ENCODE assay signal across 8 cellular contexts in the genomic region with DNA sequence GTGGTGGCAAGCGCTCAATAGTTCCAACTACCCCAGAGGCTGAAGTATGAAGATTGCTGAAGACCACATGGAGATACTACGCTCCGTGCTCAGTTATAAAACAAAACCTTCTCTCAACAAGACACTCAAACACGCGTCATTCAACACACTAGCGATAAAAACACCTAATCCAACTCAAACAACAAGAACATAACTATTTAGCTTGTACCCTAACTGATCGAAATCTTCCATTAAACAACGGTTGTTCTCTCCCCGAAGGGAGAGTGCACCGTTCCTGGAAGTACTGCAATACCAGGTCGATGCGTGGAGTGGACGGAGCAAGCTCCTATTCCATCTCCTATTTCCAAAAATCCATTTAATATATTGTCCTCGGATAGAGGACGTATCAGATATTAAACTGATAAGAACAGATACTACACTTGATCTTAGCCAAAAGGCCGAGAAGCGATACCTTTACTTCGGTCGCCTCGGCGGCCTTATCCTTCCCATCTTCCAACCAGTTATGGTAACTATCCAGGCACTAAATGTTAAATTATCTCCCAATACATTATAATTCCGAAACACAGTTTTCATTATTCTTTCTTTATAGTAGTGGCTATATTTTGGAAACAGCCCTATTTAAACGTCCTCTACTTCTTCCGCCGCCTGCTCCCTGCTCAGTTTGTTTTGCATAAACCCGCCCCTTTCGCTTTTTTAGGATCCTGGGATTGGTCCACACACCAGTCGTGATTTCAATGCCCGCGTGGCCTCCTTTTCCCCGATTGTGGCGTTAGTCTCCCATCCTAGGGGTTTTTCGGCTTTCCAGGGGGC. TPM values are rescaled to one million over a fixed set of nuclear protein-coding genes. Genes with fewer than 3 reads are reported as not detected.
DNase-seq lines count a peak whose midpoint lies in the region; ATAC-seq and TF ChIP-seq lines count a peak whose summit lies in the region.

No MANE protein-coding gene starts in this region.

- H3K4me3 ChIP-seq in choroid plexus epithelial cell (ENCODE audit: low read depth, low read length) (peak overlapping the region; percentile 57), kidney epithelial cell (ENCODE audit: low read depth, low read length) (peak overlapping the region; percentile 25)

- peak; percentile 51 for ATAC-seq in GM19023 (IDR thresholded peaks at IDR 0.05; ENCODE audit: unreplicated experiment)
- ATAC-seq in HG03175 (IDR thresholded peaks at IDR 0.05; ENCODE audit: unreplicated experiment), result peak; percentile 62

- no peaks in the 10 kb centered on the region for H3K27me3 ChIP-seq in kidney epithelial cell (ENCODE audit: control insufficient read depth, insufficient read depth, low read length)

- DNase-seq in AG20443 (ENCODE audit: low spot score) (peak; percentile 94), NCI-H226 (peak; percentile 99), choroid plexus epithelial cell (ENCODE audit: low read depth) (peak; percentile 100), kidney epithelial cell (ENCODE audit: low read depth) (peak; percentile 99)
- peak; percentile 75 for DNase-seq in activated CD4-positive, CD25-positive, alpha-beta regulatory T cell treated with anti-CD3 and anti-CD28 coated beads, Interleukin-2, amount 50 U/mL, for 16 hours (ENCODE audit: low read depth, low spot score)
- DNase-seq in stimulated activated CD4-positive, alpha-beta T cell treated with anti-CD3 and anti-CD28 coated beads, Interleukin-15, amount 100 ng/mL, for 48 hours (ENCODE audit: low read depth in 2 of 2), result peak; percentile 78 to 80

- TF ChIP-seq CTCF in choroid plexus epithelial cell (conservative IDR thresholded peaks at IDR 0.05; ENCODE audit: low read depth, low read length), result no peak
- TF ChIP-seq CTCF in kidney epithelial cell (IDR thresholded peaks at IDR 0.05; ENCODE audit: insufficient read depth, low read length, poor library complexity, severe bottlenecking), result no peak

- no peaks in the 10 kb centered on the region for H3K36me3 ChIP-seq in kidney epithelial cell (ENCODE audit: control insufficient read depth, insufficient read depth, low read length)

RNA-seq across cellular contexts. Expression of a gene that starts 2.2 kb away (rescaled TPM):
- 90.2 and 92.8 TPM in 2 replicates for total RNA-seq in kidney epithelial cell

RNA-seq across cellular contexts. Expression of a gene that starts 8.9 kb away (rescaled TPM):
- total RNA-seq in kidney epithelial cell, result not detected in 2 replicates

RNA-seq across cellular contexts. Expression of a gene that starts 9.7 kb away (rescaled TPM):
- 30.2 and 34.3 TPM in 2 replicates for total RNA-seq in kidney epithelial cell

RNA-seq across cellular contexts. Expression of a gene that starts 36.3 kb away (rescaled TPM):
- total RNA-seq in kidney epithelial cell, result 40.9 and 41.4 TPM in 2 replicates

RNA-seq across cellular contexts. Expression of a gene that starts 39.1 kb away (rescaled TPM):
- 441 and 475 TPM in 2 replicates for total RNA-seq in kidney epithelial cell

Comparison
In these comparisons a context has a peak if more than half of its experiments do, and no peak if none do; other contexts are left out.
1. Peak in every context shown above with its lines: DNase-seq, ATAC-seq and H3K4me3 ChIP-seq.